ENCODE assay signal across 18 cellular contexts in genomic region chr3:124779116-124779515, GRCh38. TPM values are rescaled to one million over a fixed set of nuclear protein-coding genes. Genes with fewer than 3 reads are reported as not detected.
A peak's percentile ranks its signal among the peaks of the same experiment; 100 is the strongest.
DNase-seq lines count a peak whose midpoint lies in the region; ATAC-seq and TF ChIP-seq lines count a peak whose summit lies in the region.
"Had no signal": no experiment of that assay in that cellular context is flagged by ENCODE, and none has a peak within 500 bp of the region (broad histone marks: within the 10 kb centered on the region; RNA-seq: fewer than 3 reads in every experiment).

No MANE protein-coding gene starts in this region.

- H3K4me2 ChIP-seq in BLaER1 (peak overlapping the region; percentile 85; the same call in 1 of the 2 replicates), mesenchymal stem cell (ENCODE audit: low read length, poor library complexity, severe bottlenecking) (no peak overlapping the region)

- no peak overlapping the region for H2AFZ ChIP-seq in mesenchymal stem cell (ENCODE audit: low read depth, low read length)
- H2AFZ ChIP-seq: parathyroid adenoma had no signal

- H2BK12ac ChIP-seq in mesenchymal stem cell (ENCODE audit: low read length in 2 of 2), result peak overlapping the region; percentile 20 to 23

- H3K4me3 ChIP-seq in BLaER1, result no peak overlapping the region
- no peak overlapping the region for H3K4me3 ChIP-seq in adipocyte (ENCODE audit: low read length)
- H3K4me3 ChIP-seq in mesenchymal stem cell (ENCODE audit: insufficient read depth in 1 of 2, low read depth in 1 of 2, low read length in 2 of 2), result no peak overlapping the region
- no peak overlapping the region for H3K4me3 ChIP-seq in spleen
- H3K4me3 ChIP-seq: colonic mucosa, testis had no signal

- intact Hi-C loops in spleen (cut with DNase I; ENCODE audit: low total_unique reads), result no loop called here

- H3K23ac ChIP-seq in mesenchymal stem cell (ENCODE audit: low read length in 2 of 2), result no peak overlapping the region

- 0 out of 2 replicates have a peak, but pooled peaks cover under 1% of the 10 kb centered on the region for H3K27me3 ChIP-seq in BLaER1
- no peaks in the 10 kb centered on the region for H3K27me3 ChIP-seq in adipocyte (replicated peaks; ENCODE audit: control insufficient read depth, insufficient read depth, low read length)
- H3K27me3 ChIP-seq in mesenchymal stem cell (ENCODE audit: control insufficient read depth in 1 of 2, insufficient read depth in 1 of 2, low read length in 2 of 2), result no peaks in the 10 kb centered on the region
- no peaks in the 10 kb centered on the region for H3K27me3 ChIP-seq in spleen (replicated peaks in 1 of 7)
- H3K27me3 ChIP-seq: colonic mucosa, foreskin keratinocyte, testis had no signal

- H3K4ac ChIP-seq in mesenchymal stem cell (ENCODE audit: low read depth in 1 of 2, low read length in 2 of 2), result peak overlapping the region in 1 of 2 experiments; percentile 81

- TF ChIP-seq POLR2A in spleen (IDR thresholded peaks at IDR 0.05), result no peak

- no peaks in the 10 kb centered on the region for H3K9me3 ChIP-seq in BLaER1
- no peaks in the 10 kb centered on the region for H3K9me3 ChIP-seq in adipocyte (ENCODE audit: control insufficient read depth, low read length)
- H3K9me3 ChIP-seq in mesenchymal stem cell (ENCODE audit: control insufficient read depth, low read length), result no peaks in the 10 kb centered on the region
- no peaks in the 10 kb centered on the region for H3K9me3 ChIP-seq in spleen
- H3K9me3 ChIP-seq: colonic mucosa, testis had no signal

- ATAC-seq in GM21423 (IDR thresholded peaks at IDR 0.05; ENCODE audit: unreplicated experiment) (no peak), HG03521 (IDR thresholded peaks at IDR 0.05; ENCODE audit: unreplicated experiment) (no peak)
- ATAC-seq: CD8-positive, alpha-beta T cell; foreskin keratinocyte; left colon had no signal

- no peak overlapping the region for H3K9ac ChIP-seq in BLaER1
- peak overlapping the region; percentile 80 for H3K9ac ChIP-seq in adipocyte (ENCODE audit: low read length)
- no peak overlapping the region for H3K9ac ChIP-seq in mesenchymal stem cell (ENCODE audit: low read length)
- H3K9ac ChIP-seq: parathyroid adenoma had no signal

- 97% methylated on average over 5 of the region's 7 CpGs for WGBS in mesenchymal stem cell
- WGBS in spleen, 5 donors, result 75 to 91% (median 81%) methylated on average over 7 of the region's 7 CpGs

- H3K79me1 ChIP-seq in mesenchymal stem cell (replicated peaks; ENCODE audit: low read length, poor library complexity, severe bottlenecking), result peaks cover 43% of the 10 kb centered on the region

- peak overlapping the region; percentile 91 to 94 for H3K18ac ChIP-seq in mesenchymal stem cell (ENCODE audit: low read depth in 1 of 2, low read length in 2 of 2)

- H2BK5ac ChIP-seq in mesenchymal stem cell (ENCODE audit: low read depth, low read length, poor library complexity, severe bottlenecking), result no peak overlapping the region

- H3K36me3 ChIP-seq in BLaER1, result no peaks in the 10 kb centered on the region
- H3K36me3 ChIP-seq in adipocyte (ENCODE audit: control insufficient read depth, insufficient read depth, low read length, severe bottlenecking), result peaks cover 26% of the 10 kb centered on the region
- peaks cover 41 to 58% of the 10 kb centered on the region in 2 experiments for H3K36me3 ChIP-seq in mesenchymal stem cell (ENCODE audit: control insufficient read depth in 1 of 2, insufficient read depth in 2 of 2, low read depth in 1 of 2, low read length in 2 of 2)
- no peaks in the 10 kb centered on the region for H3K36me3 ChIP-seq in spleen
- H3K36me3 ChIP-seq: colonic mucosa had no signal

- H3K14ac ChIP-seq in mesenchymal stem cell (ENCODE audit: low read length in 2 of 2), result no peak overlapping the region

- TF ChIP-seq CTCF in spleen (IDR thresholded peaks at IDR 0.05 in 8 of 11, conservative IDR thresholded peaks at IDR 0.05 in 3 of 11), result no peak

- H2AK5ac ChIP-seq in mesenchymal stem cell (ENCODE audit: low read length, severe bottlenecking), result peak overlapping the region; percentile 11

- H4K20me1 ChIP-seq in BLaER1, result no peaks in the 10 kb centered on the region

- peak overlapping the region; percentile 58 for H2BK15ac ChIP-seq in mesenchymal stem cell (ENCODE audit: low read depth, poor library complexity, severe bottlenecking)

- peak overlapping the region; percentile 57 for H2BK120ac ChIP-seq in mesenchymal stem cell (ENCODE audit: low read depth, low read length)

- H4K91ac ChIP-seq in mesenchymal stem cell (ENCODE audit: low read length), result peak overlapping the region; percentile 45

- H4K8ac ChIP-seq in mesenchymal stem cell (ENCODE audit: low read length), result peak overlapping the region; percentile 35

- DNase-seq in adipocyte (ENCODE audit: low read depth) (no peak), mesenchymal stem cell (no peak), spleen (peak; percentile 59), mesenteric fat pad (ENCODE audit: low spot score) (no peak), NCI-H128 (lab: John Stamatoyannopoulos, UW; ENCODE audit: unreplicated experiment) (no peak)
- DNase-seq: activated CD4-positive, alpha-beta T cell treated with anti-CD3 and anti-CD28 coated beads, Interleukin-2, amount 10 ng/mL, durations not matched to agents 24 days and 14 days; activated gamma-delta T cell treated with Interleukin-2 at 50 U/mL for 16 hours; CD8-positive, alpha-beta T cell; colonic mucosa; foreskin keratinocyte; left colon; NCI-H1436 treated with DMSO at 0.1 percent for 48 hours; small intestine; testis had no signal

- no peak overlapping the region for H3K27ac ChIP-seq in BLaER1
- H3K27ac ChIP-seq in mesenchymal stem cell (ENCODE audit: low read length, poor library complexity, severe bottlenecking), result no peak overlapping the region
- H3K27ac ChIP-seq in spleen, result peak overlapping the region in 4 of 8 donors; percentile 59 to 76 (median 72)
- H3K27ac ChIP-seq: colonic mucosa, foreskin keratinocyte had no signal

- H3K4me1 ChIP-seq in BLaER1 (peaks cover 61% of the 10 kb centered on the region), adipocyte (ENCODE audit: control insufficient read depth, insufficient read depth, low read length) (peaks cover 43% of the 10 kb centered on the region), mesenchymal stem cell (ENCODE audit: control insufficient read depth, insufficient read depth, low read depth, low read length) (peaks cover 40% of the 10 kb centered on the region), spleen (peaks cover 0 to 47% (median 28%) of the 10 kb centered on the region in 6 donors)

RNA-seq across cellular contexts. Expression of gene UMPS, which starts 48.9 kb away (rescaled TPM):
- 10.5 TPM for polyA plus RNA-seq in mesenchymal stem cell (2013, experiment 1 of 2)
- polyA plus RNA-seq in mesenchymal stem cell (2013, experiment 2 of 2), result 10.9 TPM
- total RNA-seq in spleen (10 to 100 TPM; 21.9 to 41.8 (median 26.7) TPM), mesenteric fat pad (20.8 TPM)
- polyA plus RNA-seq in spleen, result 10 to 100 TPM; 11.2 to 39.8 (median 17.6) TPM
